In the genomic region with DNA sequence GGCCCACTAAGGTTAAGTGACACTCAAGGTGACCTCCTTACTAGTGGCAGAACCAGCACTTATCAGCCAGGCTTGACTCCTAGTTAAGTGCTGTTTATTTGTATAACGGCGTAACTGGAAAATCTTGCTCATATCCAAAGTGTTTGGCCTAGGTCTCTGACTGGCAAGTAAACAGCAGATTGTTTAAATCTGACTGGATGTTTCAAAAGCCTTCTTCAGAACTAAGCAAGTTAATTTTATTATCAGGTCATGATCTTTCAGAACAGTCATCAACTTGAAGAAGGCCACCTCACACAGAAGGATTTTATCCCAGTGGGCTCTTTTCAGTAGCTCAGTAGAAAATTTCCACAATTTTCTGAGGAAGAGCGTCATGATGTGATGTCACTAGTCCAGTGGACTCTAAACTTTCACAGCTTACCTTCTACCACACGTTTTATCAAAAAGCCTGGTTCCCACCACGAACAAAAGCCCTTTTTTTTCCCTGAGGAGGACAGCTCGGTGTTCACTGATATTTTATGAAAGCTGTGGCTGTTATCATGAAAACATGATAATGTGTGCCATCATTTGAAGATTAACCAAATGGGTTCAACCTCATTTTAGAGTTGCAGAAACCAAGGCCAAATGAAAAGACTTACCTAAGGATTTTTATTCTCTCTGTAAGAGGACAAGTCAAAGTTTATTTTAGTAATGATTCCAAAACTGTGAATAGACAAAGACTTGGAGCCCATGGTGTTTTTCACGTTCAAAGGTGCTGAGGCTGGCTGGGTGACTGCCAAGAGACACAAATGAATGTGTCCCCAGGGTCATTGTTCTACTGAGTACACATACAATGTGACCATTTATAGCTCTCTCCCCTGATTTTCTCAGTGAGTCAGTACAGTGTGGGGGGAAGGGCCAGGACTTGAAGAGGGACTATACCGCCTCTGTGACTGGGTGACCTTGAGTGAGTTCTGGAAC, we compare ENCODE assay signal across 1 cellular context.
TF ChIP-seq lines count a peak whose summit lies in the region.

No MANE protein-coding gene starts in this region.

TF ChIP-seq in HEK293, 187 proteins besides CTCF, POLR2A, EP300 and RAD21 (continued from another document and continues in another):
- TF ChIP-seq BCL11A (tag by site-specific recombination; IDR thresholded peaks at IDR 0.05; ENCODE audit: low read depth): peak; percentile 88; the same call in 1 of the 2 replicates
- 0 out of 2 replicates have a peak, but pooled peaks have one; percentile 12 for TF ChIP-seq ZIC2 (tag by site-specific recombination; IDR thresholded peaks at IDR 0.05)
- TF ChIP-seq, protein P1, sequence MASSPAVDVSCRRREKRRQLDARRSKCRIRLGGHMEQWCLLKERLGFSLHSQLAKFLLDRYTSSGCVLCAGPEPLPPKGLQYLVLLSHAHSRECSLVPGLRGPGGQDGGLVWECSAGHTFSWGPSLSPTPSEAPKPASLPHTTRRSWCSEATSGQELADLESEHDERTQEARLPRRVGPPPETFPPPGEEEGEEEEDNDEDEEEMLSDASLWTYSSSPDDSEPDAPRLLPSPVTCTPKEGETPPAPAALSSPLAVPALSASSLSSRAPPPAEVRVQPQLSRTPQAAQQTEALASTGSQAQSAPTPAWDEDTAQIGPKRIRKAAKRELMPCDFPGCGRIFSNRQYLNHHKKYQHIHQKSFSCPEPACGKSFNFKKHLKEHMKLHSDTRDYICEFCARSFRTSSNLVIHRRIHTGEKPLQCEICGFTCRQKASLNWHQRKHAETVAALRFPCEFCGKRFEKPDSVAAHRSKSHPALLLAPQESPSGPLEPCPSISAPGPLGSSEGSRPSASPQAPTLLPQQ (tag by site-specific recombination; IDR thresholded peaks at IDR 0.05): peak; percentile 70
- peak; percentile 76 for TF ChIP-seq ZNF596 (tag by site-specific recombination; IDR thresholded peaks at IDR 0.05)
- TF ChIP-seq ZNF366 (tag by site-specific recombination; conservative IDR thresholded peaks at IDR 0.05): peak; percentile 76
- no peak for TF ChIP-seq PRDM1 (tag by site-specific recombination; IDR thresholded peaks at IDR 0.05)
- peak; percentile 87 for TF ChIP-seq ZNF843 (tag by site-specific recombination; IDR thresholded peaks at IDR 0.05)
- TF ChIP-seq, protein P2, sequence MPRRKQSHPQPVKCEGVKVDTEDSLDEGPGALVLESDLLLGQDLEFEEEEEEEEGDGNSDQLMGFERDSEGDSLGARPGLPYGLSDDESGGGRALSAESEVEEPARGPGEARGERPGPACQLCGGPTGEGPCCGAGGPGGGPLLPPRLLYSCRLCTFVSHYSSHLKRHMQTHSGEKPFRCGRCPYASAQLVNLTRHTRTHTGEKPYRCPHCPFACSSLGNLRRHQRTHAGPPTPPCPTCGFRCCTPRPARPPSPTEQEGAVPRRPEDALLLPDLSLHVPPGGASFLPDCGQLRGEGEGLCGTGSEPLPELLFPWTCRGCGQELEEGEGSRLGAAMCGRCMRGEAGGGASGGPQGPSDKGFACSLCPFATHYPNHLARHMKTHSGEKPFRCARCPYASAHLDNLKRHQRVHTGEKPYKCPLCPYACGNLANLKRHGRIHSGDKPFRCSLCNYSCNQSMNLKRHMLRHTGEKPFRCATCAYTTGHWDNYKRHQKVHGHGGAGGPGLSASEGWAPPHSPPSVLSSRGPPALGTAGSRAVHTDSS (tag by site-specific recombination; IDR thresholded peaks at IDR 0.05): peak; percentile 12; the same call in 1 of the 2 replicates
- no peak for TF ChIP-seq ZNF521 (tag by site-specific recombination; IDR thresholded peaks at IDR 0.05)
- TF ChIP-seq ZEB2 (tag by site-specific recombination; IDR thresholded peaks at IDR 0.05): peak; percentile 44
- TF ChIP-seq ZNF184 (tag by site-specific recombination; IDR thresholded peaks at IDR 0.05): peak; percentile 42; the same call in 1 of the 2 replicates
- TF ChIP-seq ZNF623 (tag by site-specific recombination; IDR thresholded peaks at IDR 0.05): 0 out of 2 replicates have a peak, but pooled peaks have one; percentile 35
- TF ChIP-seq ZNF341 (tag by site-specific recombination; IDR thresholded peaks at IDR 0.05; ENCODE audit: low read depth): no peak
- no peak for TF ChIP-seq MEIS1 (CRISPR knock-in tag; IDR thresholded peaks at IDR 0.05; ENCODE audit: borderline replicate concordance)
- TF ChIP-seq ZNF423 (tag by site-specific recombination; IDR thresholded peaks at IDR 0.05): peak; percentile 93
- no peak; the same call in 1 of the 2 replicates for TF ChIP-seq REPIN1 (tag by site-specific recombination; IDR thresholded peaks at IDR 0.05; ENCODE audit: low read depth)
- peak; percentile 94 for TF ChIP-seq GFI1B (tag by site-specific recombination; IDR thresholded peaks at IDR 0.05)
- TF ChIP-seq, protein P3, sequence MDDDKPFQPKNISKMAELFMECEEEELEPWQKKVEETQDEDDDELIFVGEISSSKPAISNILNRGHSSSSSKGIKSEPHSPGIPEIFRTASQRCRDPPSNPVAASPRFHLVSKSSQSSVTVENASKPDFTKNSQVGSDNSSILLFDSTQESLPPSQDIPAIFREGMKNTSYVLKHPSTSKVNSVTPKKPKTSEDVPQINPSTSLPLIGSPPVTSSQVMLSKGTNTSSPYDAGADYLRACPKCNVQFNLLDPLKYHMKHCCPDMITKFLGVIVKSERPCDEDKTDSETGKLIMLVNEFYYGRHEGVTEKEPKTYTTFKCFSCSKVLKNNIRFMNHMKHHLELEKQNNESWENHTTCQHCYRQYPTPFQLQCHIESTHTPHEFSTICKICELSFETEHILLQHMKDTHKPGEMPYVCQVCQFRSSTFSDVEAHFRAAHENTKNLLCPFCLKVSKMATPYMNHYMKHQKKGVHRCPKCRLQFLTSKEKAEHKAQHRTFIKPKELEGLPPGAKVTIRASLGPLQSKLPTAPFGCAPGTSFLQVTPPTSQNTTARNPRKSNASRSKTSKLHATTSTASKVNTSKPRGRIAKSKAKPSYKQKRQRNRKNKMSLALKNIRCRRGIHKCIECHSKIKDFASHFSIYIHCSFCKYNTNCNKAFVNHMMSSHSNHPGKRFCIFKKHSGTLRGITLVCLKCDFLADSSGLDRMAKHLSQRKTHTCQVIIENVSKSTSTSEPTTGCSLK (tag by site-specific recombination; IDR thresholded peaks at IDR 0.05): no peak
- peak; percentile 89 for TF ChIP-seq ZNF629 (tag by site-specific recombination; IDR thresholded peaks at IDR 0.05)
- TF ChIP-seq ZSCAN16 (tag by site-specific recombination; IDR thresholded peaks at IDR 0.05): no peak
- 0 out of 2 replicates have a peak, but pooled peaks have one; percentile 28 for TF ChIP-seq ZNF335 (tag by site-specific recombination; conservative IDR thresholded peaks at IDR 0.05)
- TF ChIP-seq ZSCAN30 (tag by site-specific recombination; IDR thresholded peaks at IDR 0.05): peak; percentile 93
- TF ChIP-seq, protein P4, sequence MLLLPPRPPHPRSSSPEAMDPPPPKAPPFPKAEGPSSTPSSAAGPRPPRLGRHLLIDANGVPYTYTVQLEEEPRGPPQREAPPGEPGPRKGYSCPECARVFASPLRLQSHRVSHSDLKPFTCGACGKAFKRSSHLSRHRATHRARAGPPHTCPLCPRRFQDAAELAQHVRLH (tag by site-specific recombination; IDR thresholded peaks at IDR 0.05): peak; percentile 62; the same call in 1 of the 2 replicates
- TF ChIP-seq, protein P5, sequence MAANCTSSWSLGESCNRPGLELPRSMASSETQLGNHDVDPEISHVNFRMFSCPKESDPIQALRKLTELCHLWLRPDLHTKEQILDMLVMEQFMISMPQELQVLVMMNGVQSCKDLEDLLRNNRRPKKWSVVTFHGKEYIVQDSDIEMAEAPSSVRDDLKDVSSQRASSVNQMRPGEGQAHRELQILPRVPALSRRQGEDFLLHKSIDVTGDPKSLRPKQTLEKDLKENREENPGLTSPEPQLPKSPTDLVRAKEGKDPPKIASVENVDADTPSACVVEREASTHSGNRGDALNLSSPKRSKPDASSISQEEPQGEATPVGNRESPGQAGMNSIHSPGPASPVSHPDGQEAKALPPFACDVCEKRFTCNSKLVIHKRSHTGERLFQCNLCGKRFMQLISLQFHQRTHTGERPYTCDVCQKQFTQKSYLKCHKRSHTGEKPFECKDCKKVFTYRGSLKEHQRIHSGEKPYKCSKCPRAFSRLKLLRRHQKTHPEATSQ (tag by site-specific recombination; IDR thresholded peaks at IDR 0.05): no peak
- TF ChIP-seq KLF8 (tag by site-specific recombination; IDR thresholded peaks at IDR 0.05): peak; percentile 60
- TF ChIP-seq, protein P6, sequence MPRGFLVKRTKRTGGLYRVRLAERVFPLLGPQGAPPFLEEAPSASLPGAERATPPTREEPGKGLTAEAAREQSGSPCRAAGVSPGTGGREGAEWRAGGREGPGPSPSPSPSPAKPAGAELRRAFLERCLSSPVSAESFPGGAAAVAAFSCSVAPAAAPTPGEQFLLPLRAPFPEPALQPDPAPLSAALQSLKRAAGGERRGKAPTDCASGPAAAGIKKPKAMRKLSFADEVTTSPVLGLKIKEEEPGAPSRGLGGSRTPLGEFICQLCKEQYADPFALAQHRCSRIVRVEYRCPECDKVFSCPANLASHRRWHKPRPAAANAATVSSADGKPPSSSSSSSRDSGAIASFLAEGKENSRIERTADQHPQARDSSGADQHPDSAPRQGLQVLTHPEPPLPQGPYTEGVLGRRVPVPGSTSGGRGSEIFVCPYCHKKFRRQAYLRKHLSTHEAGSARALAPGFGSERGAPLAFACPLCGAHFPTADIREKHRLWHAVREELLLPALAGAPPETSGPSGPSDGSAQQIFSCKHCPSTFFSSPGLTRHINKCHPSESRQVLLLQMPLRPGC (tag by site-specific recombination; IDR thresholded peaks at IDR 0.05): peak; percentile 80
- TF ChIP-seq ZNF394 (tag by site-specific recombination; IDR thresholded peaks at IDR 0.05; ENCODE audit: borderline replicate concordance): peak; percentile 30; the same call in 1 of the 2 replicates
- TF ChIP-seq, protein P7, sequence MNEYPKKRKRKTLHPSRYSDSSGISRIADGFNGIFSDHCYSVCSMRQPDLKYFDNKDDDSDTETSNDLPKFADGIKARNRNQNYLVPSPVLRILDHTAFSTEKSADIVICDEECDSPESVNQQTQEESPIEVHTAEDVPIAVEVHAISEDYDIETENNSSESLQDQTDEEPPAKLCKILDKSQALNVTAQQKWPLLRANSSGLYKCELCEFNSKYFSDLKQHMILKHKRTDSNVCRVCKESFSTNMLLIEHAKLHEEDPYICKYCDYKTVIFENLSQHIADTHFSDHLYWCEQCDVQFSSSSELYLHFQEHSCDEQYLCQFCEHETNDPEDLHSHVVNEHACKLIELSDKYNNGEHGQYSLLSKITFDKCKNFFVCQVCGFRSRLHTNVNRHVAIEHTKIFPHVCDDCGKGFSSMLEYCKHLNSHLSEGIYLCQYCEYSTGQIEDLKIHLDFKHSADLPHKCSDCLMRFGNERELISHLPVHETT (tag by site-specific recombination; IDR thresholded peaks at IDR 0.05): peak; percentile 78; the same call in 1 of the 2 replicates
- TF ChIP-seq ZBTB48 (tag by site-specific recombination; IDR thresholded peaks at IDR 0.05): peak; percentile 45; the same call in 1 of the 2 replicates
- no peak for TF ChIP-seq ZNF707 (tag by site-specific recombination; IDR thresholded peaks at IDR 0.05)
- peak; percentile 63 for TF ChIP-seq IKZF3 (tag by site-specific recombination; IDR thresholded peaks at IDR 0.05)
- TF ChIP-seq SP7 (tag by site-specific recombination; IDR thresholded peaks at IDR 0.05): peak; percentile 54
- TF ChIP-seq, protein P8, sequence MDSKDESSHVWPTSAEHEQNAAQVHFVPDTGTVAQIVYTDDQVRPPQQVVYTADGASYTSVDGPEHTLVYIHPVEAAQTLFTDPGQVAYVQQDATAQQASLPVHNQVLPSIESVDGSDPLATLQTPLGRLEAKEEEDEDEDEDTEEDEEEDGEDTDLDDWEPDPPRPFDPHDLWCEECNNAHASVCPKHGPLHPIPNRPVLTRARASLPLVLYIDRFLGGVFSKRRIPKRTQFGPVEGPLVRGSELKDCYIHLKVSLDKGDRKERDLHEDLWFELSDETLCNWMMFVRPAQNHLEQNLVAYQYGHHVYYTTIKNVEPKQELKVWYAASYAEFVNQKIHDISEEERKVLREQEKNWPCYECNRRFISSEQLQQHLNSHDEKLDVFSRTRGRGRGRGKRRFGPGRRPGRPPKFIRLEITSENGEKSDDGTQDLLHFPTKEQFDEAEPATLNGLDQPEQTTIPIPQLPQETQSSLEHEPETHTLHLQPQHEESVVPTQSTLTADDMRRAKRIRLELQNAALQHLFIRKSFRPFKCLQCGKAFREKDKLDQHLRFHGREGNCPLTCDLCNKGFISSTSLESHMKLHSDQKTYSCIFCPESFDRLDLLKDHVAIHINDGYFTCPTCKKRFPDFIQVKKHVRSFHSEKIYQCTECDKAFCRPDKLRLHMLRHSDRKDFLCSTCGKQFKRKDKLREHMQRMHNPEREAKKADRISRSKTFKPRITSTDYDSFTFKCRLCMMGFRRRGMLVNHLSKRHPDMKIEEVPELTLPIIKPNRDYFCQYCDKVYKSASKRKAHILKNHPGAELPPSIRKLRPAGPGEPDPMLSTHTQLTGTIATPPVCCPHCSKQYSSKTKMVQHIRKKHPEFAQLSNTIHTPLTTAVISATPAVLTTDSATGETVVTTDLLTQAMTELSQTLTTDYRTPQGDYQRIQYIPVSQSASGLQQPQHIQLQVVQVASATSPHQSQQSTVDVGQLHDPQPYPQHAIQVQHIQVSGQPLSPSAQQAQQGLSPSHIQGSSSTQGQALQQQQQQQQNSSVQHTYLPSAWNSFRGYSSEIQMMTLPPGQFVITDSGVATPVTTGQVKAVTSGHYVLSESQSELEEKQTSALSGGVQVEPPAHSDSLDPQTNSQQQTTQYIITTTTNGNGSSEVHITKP (tag by site-specific recombination; IDR thresholded peaks at IDR 0.05): 0 out of 2 replicates have a peak, but pooled peaks have one; percentile 11
- peak; percentile 89; the same call in 1 of the 2 replicates for TF ChIP-seq TRIM28 (IDR thresholded peaks at IDR 0.05; ENCODE audit: borderline replicate concordance, low read length)
- no peak; the same call in 1 of the 2 replicates for TF ChIP-seq ZNF558 (tag by site-specific recombination; IDR thresholded peaks at IDR 0.05)
- TF ChIP-seq, protein P9, sequence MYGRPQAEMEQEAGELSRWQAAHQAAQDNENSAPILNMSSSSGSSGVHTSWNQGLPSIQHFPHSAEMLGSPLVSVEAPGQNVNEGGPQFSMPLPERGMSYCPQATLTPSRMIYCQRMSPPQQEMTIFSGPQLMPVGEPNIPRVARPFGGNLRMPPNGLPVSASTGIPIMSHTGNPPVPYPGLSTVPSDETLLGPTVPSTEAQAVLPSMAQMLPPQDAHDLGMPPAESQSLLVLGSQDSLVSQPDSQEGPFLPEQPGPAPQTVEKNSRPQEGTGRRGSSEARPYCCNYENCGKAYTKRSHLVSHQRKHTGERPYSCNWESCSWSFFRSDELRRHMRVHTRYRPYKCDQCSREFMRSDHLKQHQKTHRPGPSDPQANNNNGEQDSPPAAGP (tag by site-specific recombination; IDR thresholded peaks at IDR 0.05): 0 out of 2 replicates have a peak, but pooled peaks have one; percentile 29
- TF ChIP-seq, protein P10, sequence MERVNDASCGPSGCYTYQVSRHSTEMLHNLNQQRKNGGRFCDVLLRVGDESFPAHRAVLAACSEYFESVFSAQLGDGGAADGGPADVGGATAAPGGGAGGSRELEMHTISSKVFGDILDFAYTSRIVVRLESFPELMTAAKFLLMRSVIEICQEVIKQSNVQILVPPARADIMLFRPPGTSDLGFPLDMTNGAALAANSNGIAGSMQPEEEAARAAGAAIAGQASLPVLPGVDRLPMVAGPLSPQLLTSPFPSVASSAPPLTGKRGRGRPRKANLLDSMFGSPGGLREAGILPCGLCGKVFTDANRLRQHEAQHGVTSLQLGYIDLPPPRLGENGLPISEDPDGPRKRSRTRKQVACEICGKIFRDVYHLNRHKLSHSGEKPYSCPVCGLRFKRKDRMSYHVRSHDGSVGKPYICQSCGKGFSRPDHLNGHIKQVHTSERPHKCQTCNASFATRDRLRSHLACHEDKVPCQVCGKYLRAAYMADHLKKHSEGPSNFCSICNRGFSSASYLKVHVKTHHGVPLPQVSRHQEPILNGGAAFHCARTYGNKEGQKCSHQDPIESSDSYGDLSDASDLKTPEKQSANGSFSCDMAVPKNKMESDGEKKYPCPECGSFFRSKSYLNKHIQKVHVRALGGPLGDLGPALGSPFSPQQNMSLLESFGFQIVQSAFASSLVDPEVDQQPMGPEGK (tag by site-specific recombination; IDR thresholded peaks at IDR 0.05): peak; percentile 65; the same call in 1 of the 2 replicates
- TF ChIP-seq BCL11B (tag by site-specific recombination; IDR thresholded peaks at IDR 0.05; ENCODE audit: low read depth): no peak
